9 cellular contexts compared by ENCODE assay signal in genomic region chr6:33212857-33213165, GRCh38. TPM values are rescaled to one million over a fixed set of nuclear protein-coding genes. Genes with fewer than 3 reads are reported as not detected.
A peak's percentile ranks its signal among the peaks of the same experiment; 100 is the strongest.
DNase-seq lines count a peak whose midpoint lies in the region; ATAC-seq and TF ChIP-seq lines count a peak whose summit lies in the region.
"Had no signal": no experiment of that assay in that cellular context is flagged by ENCODE, and none has a peak within 500 bp of the region (broad histone marks: within the 10 kb centered on the region; RNA-seq: fewer than 3 reads in every experiment).

No MANE protein-coding gene starts in this region.

- DNase-seq in activated naive CD8-positive, alpha-beta T cell treated with anti-CD3 and anti-CD28 coated beads, Interleukin-2, amount 10 ng/mL, durations not matched to agents 7 days and 5 days = no peak
- DNase-seq in stimulated activated naive B cell treated with anti-CD40 and anti-IgM and Interleukin-4, amounts not matched to agents 10 μg/mL and 1 μg/mL and 100 μg/mL, for 72 hours = no peak
- no peak for DNase-seq in NCI-H146 treated with DMSO at 0.1 percent for 48 hours (lab: John Stamatoyannopoulos, UW; ENCODE audit: unreplicated experiment)
- DNase-seq in NCI-H2107 (lab: John Stamatoyannopoulos, UW) = no peak
- no peak for DNase-seq in NCI-H2196 treated with DMSO at 0.1 percent for 48 hours (lab: John Stamatoyannopoulos, UW; ENCODE audit: unreplicated experiment)
- DNase-seq: activated CD4-positive, alpha-beta T cell treated with anti-CD3 and anti-CD28 coated beads for 48 hours had no signal

- no peaks in the 10 kb centered on the region for H3K9me3 Mint-ChIP-seq in activated naive CD8-positive, alpha-beta T cell treated with anti-CD3 and anti-CD28 coated beads, Interleukin-2, amount 10 ng/mL, durations not matched to agents 7 days and 5 days
- no peaks in the 10 kb centered on the region for H3K9me3 Mint-ChIP-seq in stimulated activated naive B cell treated with anti-CD40 and anti-IgM and Interleukin-4, amounts not matched to agents 10 μg/mL and 1 μg/mL and 100 μg/mL, for 72 hours

- H3K27ac ChIP-seq in HEK293 (ENCODE audit: extremely low read depth, low read depth, low read length) (no peak overlapping the region), iPS-20b (ENCODE audit: low read length) (no peak overlapping the region)

- no peak for TF ChIP-seq CTCF in HEK293 (tag by site-specific recombination; IDR thresholded peaks at IDR 0.05)

- H3K9me3 ChIP-seq in HEK293 (ENCODE audit: control insufficient read depth, insufficient read depth, low read depth, low read length) (no peaks in the 10 kb centered on the region), iPS-20b (ENCODE audit: insufficient read depth, low read depth, low read length) (no peaks in the 10 kb centered on the region)

- peaks cover 36% of the 10 kb centered on the region for H3K4me1 Mint-ChIP-seq in activated naive CD8-positive, alpha-beta T cell treated with anti-CD3 and anti-CD28 coated beads, Interleukin-2, amount 10 ng/mL, durations not matched to agents 7 days and 5 days
- H3K4me1 Mint-ChIP-seq in stimulated activated naive B cell treated with anti-CD40 and anti-IgM and Interleukin-4, amounts not matched to agents 10 μg/mL and 1 μg/mL and 100 μg/mL, for 72 hours = peaks cover 30 to 41% of the 10 kb centered on the region in 2 donors

- CTCF ChIA-PET in HEK293 (lab: Yijun Ruan, JAX) = interaction anchor here (0.6 to 1.5 kb wide), 3 partner anchors 27 to 212 kb away, joined by 3 to 5 read pairs (median 4); no protein-coding TSS in a partner anchor

- no peak for ATAC-seq in activated naive CD8-positive, alpha-beta T cell treated with anti-CD3 and anti-CD28 coated beads, Interleukin-2, amount 10 ng/mL, durations not matched to agents 7 days and 5 days (ENCODE audit: low read depth)
- ATAC-seq in stimulated activated naive B cell treated with anti-CD40 and anti-IgM and Interleukin-4, amounts not matched to agents 10 μg/mL and 1 μg/mL and 100 μg/mL, for 72 hours (replicated peaks) = no peak
- no peak for ATAC-seq in HG02852 (IDR thresholded peaks at IDR 0.05; ENCODE audit: unreplicated experiment)

- peaks cover 10% of the 10 kb centered on the region for H3K36me3 Mint-ChIP-seq in activated naive CD8-positive, alpha-beta T cell treated with anti-CD3 and anti-CD28 coated beads, Interleukin-2, amount 10 ng/mL, durations not matched to agents 7 days and 5 days
- H3K36me3 Mint-ChIP-seq in stimulated activated naive B cell treated with anti-CD40 and anti-IgM and Interleukin-4, amounts not matched to agents 10 μg/mL and 1 μg/mL and 100 μg/mL, for 72 hours = peaks cover 21 to 35% of the 10 kb centered on the region in 2 donors

- H3K9ac ChIP-seq in iPS-20b (ENCODE audit: low read depth, low read length) = peak overlapping the region; percentile 65; the same call in 1 of the 2 replicates

- peak overlapping the region; percentile 81 for H3K4me3 Mint-ChIP-seq in activated naive CD8-positive, alpha-beta T cell treated with anti-CD3 and anti-CD28 coated beads, Interleukin-2, amount 10 ng/mL, durations not matched to agents 7 days and 5 days
- peak overlapping the region; percentile 84 to 90 for H3K4me3 Mint-ChIP-seq in stimulated activated naive B cell treated with anti-CD40 and anti-IgM and Interleukin-4, amounts not matched to agents 10 μg/mL and 1 μg/mL and 100 μg/mL, for 72 hours

- H3K36me3 ChIP-seq in HEK293 (ENCODE audit: control insufficient read depth in 2 of 2, insufficient read depth in 1 of 2, low read length in 2 of 2) (peaks cover 11 to 26% of the 10 kb centered on the region in 2 experiments; a peak in 2 of 3 replicates), iPS-20b (ENCODE audit: insufficient read depth, low read depth, low read length) (peaks cover 17% of the 10 kb centered on the region)

- H3K27me3 ChIP-seq in iPS-20b (ENCODE audit: insufficient read depth, low read length) = peaks cover 75% of the 10 kb centered on the region

- no peak overlapping the region for H3K27ac Mint-ChIP-seq in activated naive CD8-positive, alpha-beta T cell treated with anti-CD3 and anti-CD28 coated beads, Interleukin-2, amount 10 ng/mL, durations not matched to agents 7 days and 5 days
- H3K27ac Mint-ChIP-seq in stimulated activated naive B cell treated with anti-CD40 and anti-IgM and Interleukin-4, amounts not matched to agents 10 μg/mL and 1 μg/mL and 100 μg/mL, for 72 hours = peak overlapping the region; percentile 39

- POLR2A ChIA-PET in HEK293 (lab: Yijun Ruan, JAX) = interaction anchor here (0.9 to 2.0 kb wide), 5 partner anchors 14 to 241 kb away, joined by 3 to 10 read pairs (median 4); partner anchors contain the start of gene B3GALT4
- POLR2A ChIA-PET in activated naive CD8-positive, alpha-beta T cell treated with anti-CD3 and anti-CD28 coated beads, Interleukin-2, amount 10 ng/mL, durations not matched to agents 7 days and 5 days (lab: Charles Lee) = no interaction called here

- peaks cover 16% of the 10 kb centered on the region for H3K27me3 Mint-ChIP-seq in activated naive CD8-positive, alpha-beta T cell treated with anti-CD3 and anti-CD28 coated beads, Interleukin-2, amount 10 ng/mL, durations not matched to agents 7 days and 5 days
- H3K27me3 Mint-ChIP-seq in stimulated activated naive B cell treated with anti-CD40 and anti-IgM and Interleukin-4, amounts not matched to agents 10 μg/mL and 1 μg/mL and 100 μg/mL, for 72 hours = peaks cover 43 to 49% of the 10 kb centered on the region in 2 donors

- H3K4me1 ChIP-seq in HEK293 (ENCODE audit: control insufficient read depth, insufficient read depth, low read length) (peaks cover 8% of the 10 kb centered on the region), iPS-20b (ENCODE audit: insufficient read depth, low read length) (peaks cover 12% of the 10 kb centered on the region; the same call in 1 of the 2 replicates)

- H3K4me3 ChIP-seq in HEK293 (ENCODE audit: low read depth, low read length) (peak overlapping the region; percentile 38), iPS-20b (ENCODE audit: low read length) (peak overlapping the region; percentile 78)

TF ChIP-seq in HEK293, 187 proteins besides CTCF, POLR2A, EP300 and RAD21:
- TF ChIP-seq ZNF677 (tag by site-specific recombination; IDR thresholded peaks at IDR 0.05) = no peak
- no peak for TF ChIP-seq ZNF621 (tag by site-specific recombination; IDR thresholded peaks at IDR 0.05)
- peak; percentile 76 for TF ChIP-seq PRDM1 (tag by site-specific recombination; IDR thresholded peaks at IDR 0.05)
- TF ChIP-seq KLF9 (tag by site-specific recombination; IDR thresholded peaks at IDR 0.05; ENCODE audit: low read depth) = no peak
- no peak for TF ChIP-seq ZNF2 (tag by site-specific recombination; IDR thresholded peaks at IDR 0.05)
TF ChIP-seq in HEK293: peak in this region for 1.

RNA-seq across cellular contexts. Expression of gene RING1, which starts 4.5 kb away (rescaled TPM):
- 10 to 100 TPM; 41.2 to 41.8 TPM for total RNA-seq in activated naive CD8-positive, alpha-beta T cell treated with anti-CD3 and anti-CD28 coated beads, Interleukin-2, amount 10 ng/mL, durations not matched to agents 7 days and 5 days

RNA-seq across cellular contexts. Expression of gene HSD17B8, which starts 8.4 kb away (rescaled TPM):
- 10 to 100 TPM; 21.1 to 21.8 TPM for total RNA-seq in activated naive CD8-positive, alpha-beta T cell treated with anti-CD3 and anti-CD28 coated beads, Interleukin-2, amount 10 ng/mL, durations not matched to agents 7 days and 5 days

RNA-seq across cellular contexts. Expression of gene SLC39A7, which starts 12.1 kb away (rescaled TPM):
- 10 to 100 TPM; 41.7 to 44.8 TPM for total RNA-seq in activated naive CD8-positive, alpha-beta T cell treated with anti-CD3 and anti-CD28 coated beads, Interleukin-2, amount 10 ng/mL, durations not matched to agents 7 days and 5 days

RNA-seq across cellular contexts. Expression of gene RXRB, which starts 12.3 kb away (rescaled TPM):
- total RNA-seq in activated naive CD8-positive, alpha-beta T cell treated with anti-CD3 and anti-CD28 coated beads, Interleukin-2, amount 10 ng/mL, durations not matched to agents 7 days and 5 days = 10 to 100 TPM; 54.6 to 60.0 TPM

RNA-seq across cellular contexts. Expression of gene COL11A2, which starts 20.5 kb away (rescaled TPM):
- total RNA-seq in activated naive CD8-positive, alpha-beta T cell treated with anti-CD3 and anti-CD28 coated beads, Interleukin-2, amount 10 ng/mL, durations not matched to agents 7 days and 5 days = 1 to 10 TPM in 1 of 2 experiments, under 1 TPM in 1; 1.00 to 1.1 TPM
